ENCODE assay signal across 9 cellular contexts in the genomic region with DNA sequence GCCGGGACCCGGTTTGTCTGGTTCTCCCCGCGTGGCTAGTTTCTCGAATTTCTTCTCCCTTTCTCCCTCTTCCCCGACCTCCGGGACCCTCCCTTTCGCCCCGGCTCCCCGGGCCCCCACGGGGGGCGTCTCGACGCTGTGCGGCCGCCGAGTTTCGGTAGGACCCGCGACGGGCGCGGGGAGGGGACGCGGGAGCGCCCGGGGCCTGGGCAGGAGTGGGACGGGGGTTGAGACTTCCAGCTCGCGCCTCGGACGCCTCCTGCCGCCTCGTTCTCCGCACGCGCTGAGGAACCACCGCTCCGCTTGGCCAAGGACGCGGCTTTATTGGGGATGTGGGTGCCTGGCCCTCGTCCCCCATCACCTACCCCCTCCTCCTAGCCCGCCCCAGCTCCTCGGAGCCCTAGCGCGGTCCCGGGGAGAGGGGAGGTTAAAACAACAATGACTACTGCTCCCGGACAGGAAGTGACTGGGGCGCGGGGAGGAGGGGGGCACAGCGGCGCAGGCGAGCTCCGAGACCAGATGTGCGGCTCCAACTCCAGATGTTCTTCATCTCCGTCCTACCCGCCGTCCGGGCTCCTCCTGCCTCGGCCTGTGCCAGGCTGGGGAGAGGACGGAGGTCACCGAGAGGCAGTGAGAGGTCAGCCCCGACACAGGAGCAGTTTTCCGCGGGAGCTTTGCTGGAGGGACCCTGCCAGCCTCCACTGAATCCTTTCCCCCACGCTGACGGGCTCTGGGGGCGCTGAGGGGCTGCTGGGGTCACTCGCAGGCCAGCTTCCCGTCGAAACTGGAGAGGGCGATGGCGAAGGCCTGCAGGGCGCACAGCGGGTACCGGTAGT. TPM values are rescaled to one million over a fixed set of nuclear protein-coding genes. Genes with fewer than 3 reads are reported as not detected.
DNase-seq lines count a peak whose midpoint lies in the region; ATAC-seq and TF ChIP-seq lines count a peak whose summit lies in the region.
"Had no signal": no experiment of that assay in that cellular context is flagged by ENCODE, and none has a peak within 500 bp of the region (broad histone marks: within the 10 kb centered on the region; RNA-seq: fewer than 3 reads in every experiment).

No MANE protein-coding gene starts in this region.

- H3K36me3 ChIP-seq in muscle layer of colon (ENCODE audit: insufficient read depth, low read length), result no peaks in the 10 kb centered on the region
- H3K36me3 ChIP-seq in tibial nerve, result no peaks in the 10 kb centered on the region

- intact Hi-C loops in activated CD8-positive, alpha-beta T cell treated with anti-CD3 and anti-CD28 coated beads for 36 hours (cut with micrococcal nuclease), result no loop called here

- no peak for TF ChIP-seq POLR2A in tibial nerve (IDR thresholded peaks at IDR 0.05)

- 1 to 11% methylated on average over 27 to 60 of the region's 76 CpGs for WGBS in tibial nerve, 2 donors

- peaks cover 39% of the 10 kb centered on the region for H3K4me1 ChIP-seq in muscle layer of colon (ENCODE audit: insufficient read depth, low read length)
- peaks cover 0 to 49% (median 26%) of the 10 kb centered on the region in 4 donors for H3K4me1 ChIP-seq in tibial nerve

- peak in 1 of 2 donors; percentile 34 for TF ChIP-seq EP300 in tibial nerve (IDR thresholded peaks at IDR 0.05)

- H3K27me3 Mint-ChIP-seq in activated CD8-positive, alpha-beta T cell treated with anti-CD3 and anti-CD28 coated beads for 36 hours, result peaks cover 11% of the 10 kb centered on the region

- H3K4me3 ChIP-seq in muscle layer of colon (ENCODE audit: low read depth in 1 of 2, low read length in 2 of 2) (peak overlapping the region; percentile 57 to 79), tibial nerve (peak overlapping the region; percentile 53 to 86 (median 72))

- CTCF ChIA-PET in activated CD8-positive, alpha-beta T cell treated with anti-CD3 and anti-CD28 coated beads for 36 hours (lab: Charles Lee), result interaction anchor here (0.8 to 1.8 kb wide), 5 partner anchors 9 to 239 kb away, joined by 3 to 4 read pairs (median 3); a partner anchor contains a TSS

- no peaks in the 10 kb centered on the region for H3K9me3 Mint-ChIP-seq in activated CD8-positive, alpha-beta T cell treated with anti-CD3 and anti-CD28 coated beads for 36 hours

- peak; percentile 93 for DNase-seq in Daoy (ENCODE audit: low read depth)
- DNase-seq in LHCN-M2 (ENCODE audit: low read depth), result peak; percentile 73
- peak; percentile 68 for DNase-seq in activated CD8-positive, alpha-beta T cell treated with anti-CD3 and anti-CD28 coated beads for 36 hours
- peak; percentile 57 for DNase-seq in epidermal melanocyte (ENCODE audit: insufficient read length, low spot score)
- peak; percentile 44 to 46 for DNase-seq in tibial nerve (ENCODE audit: low spot score in 2 of 2)

- H3K4me3 Mint-ChIP-seq in activated CD8-positive, alpha-beta T cell treated with anti-CD3 and anti-CD28 coated beads for 36 hours, result peak overlapping the region; percentile 72

- POLR2A ChIA-PET in activated CD8-positive, alpha-beta T cell treated with anti-CD3 and anti-CD28 coated beads for 36 hours (lab: Charles Lee), result interaction anchor here (0.6 to 24.5 kb wide), 4 partner anchors 13 to 75 kb away, joined by 3 to 327 read pairs (median 4); a partner anchor contains a TSS

- H3K27me3 ChIP-seq in muscle layer of colon (ENCODE audit: control insufficient read depth in 1 of 2, insufficient read depth in 2 of 2, low read length in 2 of 2) (peaks cover 0 to 10% of the 10 kb centered on the region in 2 donors), tibial nerve (peaks cover 0 to 12% of the 10 kb centered on the region in 2 donors)

- H3K4me1 Mint-ChIP-seq in activated CD8-positive, alpha-beta T cell treated with anti-CD3 and anti-CD28 coated beads for 36 hours (ENCODE audit: low read depth), result peaks cover 14% of the 10 kb centered on the region

- H3K36me3 Mint-ChIP-seq in activated CD8-positive, alpha-beta T cell treated with anti-CD3 and anti-CD28 coated beads for 36 hours (ENCODE audit: low read depth), result no peaks in the 10 kb centered on the region

- H3K27ac Mint-ChIP-seq in activated CD8-positive, alpha-beta T cell treated with anti-CD3 and anti-CD28 coated beads for 36 hours, result peak overlapping the region; percentile 75

- H3K27ac ChIP-seq in muscle layer of colon (ENCODE audit: low read depth, low read length) (peak overlapping the region; percentile 95), tibial nerve (peak overlapping the region; percentile 89 to 93 (median 92))

- peak; percentile 51 for ATAC-seq in activated CD8-positive, alpha-beta T cell treated with anti-CD3 and anti-CD28 coated beads for 36 hours
- no peak for ATAC-seq in GM21367 (IDR thresholded peaks at IDR 0.05; ENCODE audit: unreplicated experiment)
- ATAC-seq in GM21360 (IDR thresholded peaks at IDR 0.05; ENCODE audit: unreplicated experiment), result no peak

- TF ChIP-seq CTCF in activated CD8-positive, alpha-beta T cell treated with anti-CD3 and anti-CD28 coated beads for 36 hours (IDR thresholded peaks at IDR 0.05), result no peak
- no peak for TF ChIP-seq CTCF in tibial nerve (IDR thresholded peaks at IDR 0.05)

- H3K9me3 ChIP-seq in muscle layer of colon (ENCODE audit: low read length) (no peaks in the 10 kb centered on the region), tibial nerve (no peaks in the 10 kb centered on the region)

- H3K9ac ChIP-seq in muscle layer of colon (ENCODE audit: low read length), result peak overlapping the region; percentile 78

RNA-seq across cellular contexts. Expression of a gene that starts 0.9 kb away (rescaled TPM):
- 6.9 and 7.3 TPM in 2 replicates for total RNA-seq in Daoy (2014; rRNA removed; shearing (Covaris generic))
- total RNA-seq in LHCN-M2 (2014; rRNA removed), result 16.8 and 17.5 TPM in 2 replicates
- polyA plus RNA-seq in LHCN-M2 (2012), result 42.5 TPM
- total RNA-seq in activated CD8-positive, alpha-beta T cell treated with anti-CD3 and anti-CD28 coated beads for 36 hours, result under 1 TPM; 0.68 to 0.81 TPM
- total RNA-seq in tibial nerve, result 10 to 100 TPM in 3 of 4 donors, 1 to 10 TPM in 1; 9.8 to 20.1 (median 13.6) TPM

RNA-seq across cellular contexts. Expression of a gene that starts 14.9 kb away (rescaled TPM):
- total RNA-seq in Daoy (2014; rRNA removed; shearing (Covaris generic)), result not detected in 2 replicates
- total RNA-seq in LHCN-M2 (2014; rRNA removed) (not detected in 2 replicates), tibial nerve (under 1 TPM in 1 of 4 donors, not detected in 3; 0.60 TPM)
- 0.07 TPM for polyA plus RNA-seq in LHCN-M2 (2012)
- total RNA-seq in activated CD8-positive, alpha-beta T cell treated with anti-CD3 and anti-CD28 coated beads for 36 hours, result not detected
- total RNA-seq: T-helper 1 cell treated with Interleukin-12 subunit alpha and Interleukin-12 subunit beta and Interleukin-4 antibody, amounts not matched to agents 30 ng/mL and 1 ng/mL, for 36 hours had no signal

RNA-seq across cellular contexts. Expression of a gene that starts 29.6 kb away (rescaled TPM):
- 1,576 and 1,963 TPM in 2 replicates for total RNA-seq in Daoy (2014; rRNA removed; shearing (Covaris generic))
- total RNA-seq in LHCN-M2 (2014; rRNA removed) (1,186 and 1,216 TPM in 2 replicates), tibial nerve (1,000 to 10,000 TPM in 3 of 4 donors, 100 to 1,000 TPM in 1; 952 to 1,436 (median 1,121) TPM)
- 2,067 TPM for polyA plus RNA-seq in LHCN-M2 (2012)
- 1,000 to 10,000 TPM; 2,322 to 2,393 TPM for total RNA-seq in activated CD8-positive, alpha-beta T cell treated with anti-CD3 and anti-CD28 coated beads for 36 hours

RNA-seq across cellular contexts. Expression of a gene that starts 45.7 kb away (rescaled TPM):
- total RNA-seq in Daoy (2014; rRNA removed; shearing (Covaris generic)), result 25.8 and 37.4 TPM in 2 replicates
- total RNA-seq in LHCN-M2 (2014; rRNA removed), result 12.8 and 14.6 TPM in 2 replicates
- 8.8 TPM for polyA plus RNA-seq in LHCN-M2 (2012)
- total RNA-seq in activated CD8-positive, alpha-beta T cell treated with anti-CD3 and anti-CD28 coated beads for 36 hours, result 10 to 100 TPM; 18.8 to 19.4 TPM
- 1 to 10 TPM; 8.1 to 9.6 (median 8.4) TPM for total RNA-seq in tibial nerve
